Comparison of ENCODE assay signal across 18 cellular contexts in the genomic region with DNA sequence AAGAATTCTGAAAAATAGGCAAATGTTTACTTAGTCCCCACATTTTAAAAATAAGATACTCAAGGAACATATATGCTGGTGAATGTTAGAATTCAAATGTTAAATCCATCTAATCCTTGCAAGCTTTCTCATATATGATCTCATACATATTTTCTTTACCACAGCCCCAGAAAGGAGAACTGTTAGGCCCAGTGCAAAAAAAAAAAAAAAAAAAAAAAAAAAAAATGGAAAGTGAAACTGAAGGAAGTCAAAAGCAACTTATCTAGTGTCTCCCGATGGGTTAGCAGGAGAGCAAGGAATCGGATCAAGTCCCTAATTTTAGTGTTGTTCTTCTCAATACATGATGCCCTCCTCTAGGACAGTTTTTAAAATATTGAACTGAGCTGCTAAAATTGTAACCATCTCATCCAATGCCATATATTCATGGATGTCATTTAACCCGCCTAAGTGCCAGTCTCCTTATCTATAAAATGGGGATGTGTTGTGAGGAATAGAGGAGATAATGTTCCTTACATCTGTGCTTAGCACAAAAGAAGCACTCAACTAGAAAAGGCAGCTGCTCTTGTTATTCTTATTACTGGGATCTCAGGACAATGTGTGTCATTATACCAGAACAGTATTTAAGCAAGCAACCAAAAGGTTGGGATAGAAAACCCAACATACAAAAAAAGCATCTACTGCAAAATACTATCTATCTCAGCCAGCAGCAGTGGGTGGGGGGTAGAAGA.
DNase-seq lines count a peak whose midpoint lies in the region; ATAC-seq and TF ChIP-seq lines count a peak whose summit lies in the region.
"Had no signal": no experiment of that assay in that cellular context is flagged by ENCODE, and none has a peak within 500 bp of the region (broad histone marks: within the 10 kb centered on the region; RNA-seq: fewer than 3 reads in every experiment).

No MANE protein-coding gene starts in this region.

- H3K36me3 Mint-ChIP-seq in T-cell = no peaks in the 10 kb centered on the region
- no peaks in the 10 kb centered on the region for H3K36me3 Mint-ChIP-seq in CD8-positive, alpha-beta memory T cell

- H3K27ac ChIP-seq in SJCRH30 (peak overlapping the region; percentile 76), smooth muscle cell (ENCODE audit: low read depth) (peak overlapping the region; percentile 61)
- no peak overlapping the region for H3K27ac ChIP-seq in CD8-positive, alpha-beta memory T cell (ENCODE audit: low read depth, low read length)
- H3K27ac ChIP-seq: psoas muscle, tibial artery had no signal

- no peak overlapping the region for H3K9ac ChIP-seq in smooth muscle cell (ENCODE audit: low read depth)

- H3K4me1 ChIP-seq in SJCRH30 (peaks cover 12% of the 10 kb centered on the region), smooth muscle cell (ENCODE audit: low read depth) (peaks cover 32% of the 10 kb centered on the region)
- no peaks in the 10 kb centered on the region for H3K4me1 ChIP-seq in CD8-positive, alpha-beta memory T cell (ENCODE audit: insufficient read depth, low read length)

- H3K4me2 ChIP-seq in smooth muscle cell = peak overlapping the region; percentile 79

- 50% methylated on average over 3 of the region's 3 CpGs for WGBS in smooth muscle cell (ENCODE audit: low lambda C conversion rate)

- TF ChIP-seq CTCF in fibroblast of villous mesenchyme (IDR thresholded peaks at IDR 0.05; ENCODE audit: insufficient read depth, low read depth, low read length) = no peak
- no peak for TF ChIP-seq CTCF in smooth muscle cell (IDR thresholded peaks at IDR 0.05; ENCODE audit: borderline replicate concordance, insufficient read depth, poor library complexity, severe bottlenecking)

- CTCF ChIA-PET in T-cell (lab: Charles Lee) = no interaction called here
- CTCF ChIA-PET in CD8-positive, alpha-beta memory T cell (lab: Charles Lee) = no interaction called here

- H2AFZ ChIP-seq in smooth muscle cell (ENCODE audit: low read depth) = no peak overlapping the region

- H3K36me3 ChIP-seq in SJCRH30 (no peaks in the 10 kb centered on the region), smooth muscle cell (ENCODE audit: low read depth) (no peaks in the 10 kb centered on the region)
- no peaks in the 10 kb centered on the region for H3K36me3 ChIP-seq in CD8-positive, alpha-beta memory T cell (ENCODE audit: insufficient read depth, low read length)
- H3K36me3 ChIP-seq: MG63, tibial artery had no signal

- peaks cover 4% of the 10 kb centered on the region for H3F3A ChIP-seq in smooth muscle cell (ENCODE audit: low read depth)

- peaks cover 0 to 6% of the 10 kb centered on the region in 2 donors for H3K27me3 Mint-ChIP-seq in T-cell
- H3K27me3 Mint-ChIP-seq in CD8-positive, alpha-beta memory T cell = peaks cover 0 to 3% of the 10 kb centered on the region in 2 donors
- H3K27me3 Mint-ChIP-seq: activated naive CD8-positive, alpha-beta T cell treated with anti-CD3 and anti-CD28 coated beads, Interleukin-2, amount 50 U/mL, for 24 hours had no signal

- H4K20me1 ChIP-seq in smooth muscle cell (ENCODE audit: low read depth) = peaks cover 78% of the 10 kb centered on the region

- no peaks in the 10 kb centered on the region for H3K79me2 ChIP-seq in smooth muscle cell (ENCODE audit: low read depth)

- peak overlapping the region; percentile 44 for H3K4me3 ChIP-seq in SJCRH30
- H3K4me3 ChIP-seq in fibroblast of villous mesenchyme (ENCODE audit: low read depth, low read length) = peak overlapping the region; percentile 41
- peak overlapping the region; percentile 34 for H3K4me3 ChIP-seq in smooth muscle cell
- no peak overlapping the region for H3K4me3 ChIP-seq in CD8-positive, alpha-beta memory T cell (ENCODE audit: low read length)
- H3K4me3 ChIP-seq: MG63, psoas muscle, tibial artery had no signal

- no peak for ATAC-seq in T-cell (replicated peaks in 1 of 4)
- no peak for ATAC-seq in HG03571 (IDR thresholded peaks at IDR 0.05; ENCODE audit: unreplicated experiment)
- ATAC-seq: activated naive CD8-positive, alpha-beta T cell treated with anti-CD3 and anti-CD28 coated beads, Interleukin-2, amount 50 U/mL, for 24 hours; psoas muscle had no signal

- no peak overlapping the region for H3K4me3 Mint-ChIP-seq in T-cell
- no peak overlapping the region for H3K4me3 Mint-ChIP-seq in CD8-positive, alpha-beta memory T cell
- H3K4me3 Mint-ChIP-seq: activated naive CD8-positive, alpha-beta T cell treated with anti-CD3 and anti-CD28 coated beads, Interleukin-2, amount 50 U/mL, for 24 hours; activated T-cell treated with anti-CD3 and anti-CD28 coated beads, Interleukin-2, amount 50 U/mL, for 24 hours; T-helper 1 cell treated with Interleukin-12 subunit alpha and Interleukin-12 subunit beta and Interleukin-4 antibody, amounts not matched to agents 30 μg/mL and 1 μg/mL, for 36 hours had no signal

- DNase-seq in NOMO-1 treated with DMSO at 0.1 percent for 48 hours (lab: John Stamatoyannopoulos, UW; ENCODE audit: unreplicated experiment) = peak; percentile 16
- no peak for DNase-seq in NOMO-1 treated with dmso at 0.1 percent for 144 hours (lab: John Stamatoyannopoulos, UW; ENCODE audit: unreplicated experiment)
- DNase-seq in SJCRH30 = peak; percentile 13 to 78
- DNase-seq in fibroblast of villous mesenchyme (ENCODE audit: low read depth) = peak; percentile 52
- DNase-seq in smooth muscle cell (lab: John Stamatoyannopoulos, UW; ENCODE audit: unreplicated experiment) = no peak
- DNase-seq in T-cell = no peak
- no peak for DNase-seq in CD8-positive, alpha-beta memory T cell
- DNase-seq: activated CD4-positive, alpha-beta T cell treated with anti-CD3 and anti-CD28 coated beads for 4 hours; activated naive CD8-positive, alpha-beta T cell treated with anti-CD3 and anti-CD28 coated beads, Interleukin-2, amount 50 U/mL, for 24 hours; activated T-cell treated with anti-CD3 and anti-CD28 coated beads, Interleukin-2, amount 50 U/mL, for 24 hours; cortex of kidney; DMS53; MG63; NCI-H446 treated with DMSO at 0.1 percent for 48 hours; psoas muscle; tibial artery had no signal

- H3K4me1 Mint-ChIP-seq in T-cell = no peaks in the 10 kb centered on the region
- no peaks in the 10 kb centered on the region for H3K4me1 Mint-ChIP-seq in CD8-positive, alpha-beta memory T cell
- H3K4me1 Mint-ChIP-seq: activated naive CD8-positive, alpha-beta T cell treated with anti-CD3 and anti-CD28 coated beads, Interleukin-2, amount 50 U/mL, for 24 hours had no signal

- H3K27ac Mint-ChIP-seq in T-cell = no peak overlapping the region
- no peak overlapping the region for H3K27ac Mint-ChIP-seq in CD8-positive, alpha-beta memory T cell
- H3K27ac Mint-ChIP-seq: activated naive CD8-positive, alpha-beta T cell treated with anti-CD3 and anti-CD28 coated beads, Interleukin-2, amount 50 U/mL, for 24 hours; activated T-cell treated with anti-CD3 and anti-CD28 coated beads, Interleukin-2, amount 50 U/mL, for 24 hours; T-helper 1 cell treated with Interleukin-12 subunit alpha and Interleukin-12 subunit beta and Interleukin-4 antibody, amounts not matched to agents 30 μg/mL and 1 μg/mL, for 36 hours had no signal

- no peaks in the 10 kb centered on the region for H3K9me3 ChIP-seq in SJCRH30 (replicated peaks)
- no peaks in the 10 kb centered on the region for H3K9me3 ChIP-seq in smooth muscle cell (replicated peaks; ENCODE audit: low read depth)
- H3K9me3 ChIP-seq in CD8-positive, alpha-beta memory T cell (ENCODE audit: low read length) = no peaks in the 10 kb centered on the region
- H3K9me3 ChIP-seq: MG63, psoas muscle, tibial artery had no signal

- H3K9me3 Mint-ChIP-seq in T-cell = no peaks in the 10 kb centered on the region
- H3K9me3 Mint-ChIP-seq in CD8-positive, alpha-beta memory T cell = peaks cover 0 to 3% (median 0%) of the 10 kb centered on the region in 5 donors
- H3K9me3 Mint-ChIP-seq: activated naive CD8-positive, alpha-beta T cell treated with anti-CD3 and anti-CD28 coated beads, Interleukin-2, amount 50 U/mL, for 24 hours; activated T-cell treated with anti-CD3 and anti-CD28 coated beads, Interleukin-2, amount 50 U/mL, for 24 hours; T-helper 1 cell treated with Interleukin-12 subunit alpha and Interleukin-12 subunit beta and Interleukin-4 antibody, amounts not matched to agents 30 μg/mL and 1 μg/mL, for 36 hours had no signal

- H3K27me3 ChIP-seq in SJCRH30 (no peaks in the 10 kb centered on the region), smooth muscle cell (ENCODE audit: low read depth) (no peaks in the 10 kb centered on the region)
- no peaks in the 10 kb centered on the region for H3K27me3 ChIP-seq in CD8-positive, alpha-beta memory T cell (ENCODE audit: insufficient read depth, low read length, poor library complexity, severe bottlenecking)
- H3K27me3 ChIP-seq: MG63, tibial artery had no signal

- POLR2A ChIA-PET in T-cell (lab: Charles Lee) = interaction anchor here in 1 of 2 donors (0.7 kb wide), 1 partner anchor 42 kb away, joined by 10 read pairs; no protein-coding TSS in a partner anchor
- POLR2A ChIA-PET in CD8-positive, alpha-beta memory T cell (lab: Charles Lee) = no interaction called here

Comparison
In these comparisons a context has a peak if more than half of its experiments do, and no peak if none do; other contexts are left out.
1. DNase-seq: peak in NOMO-1 treated with DMSO at 0.1 percent for 48 hours (single experiment), SJCRH30 (2 of 2) and fibroblast of villous mesenchyme (single experiment); none in NOMO-1 treated with dmso at 0.1 percent for 144 hours (single experiment), smooth muscle cell (single experiment), T-cell (0 of 34) and CD8-positive, alpha-beta memory T cell (0 of 5).